ENCODE assay signal across 9 cellular contexts in the genomic region with DNA sequence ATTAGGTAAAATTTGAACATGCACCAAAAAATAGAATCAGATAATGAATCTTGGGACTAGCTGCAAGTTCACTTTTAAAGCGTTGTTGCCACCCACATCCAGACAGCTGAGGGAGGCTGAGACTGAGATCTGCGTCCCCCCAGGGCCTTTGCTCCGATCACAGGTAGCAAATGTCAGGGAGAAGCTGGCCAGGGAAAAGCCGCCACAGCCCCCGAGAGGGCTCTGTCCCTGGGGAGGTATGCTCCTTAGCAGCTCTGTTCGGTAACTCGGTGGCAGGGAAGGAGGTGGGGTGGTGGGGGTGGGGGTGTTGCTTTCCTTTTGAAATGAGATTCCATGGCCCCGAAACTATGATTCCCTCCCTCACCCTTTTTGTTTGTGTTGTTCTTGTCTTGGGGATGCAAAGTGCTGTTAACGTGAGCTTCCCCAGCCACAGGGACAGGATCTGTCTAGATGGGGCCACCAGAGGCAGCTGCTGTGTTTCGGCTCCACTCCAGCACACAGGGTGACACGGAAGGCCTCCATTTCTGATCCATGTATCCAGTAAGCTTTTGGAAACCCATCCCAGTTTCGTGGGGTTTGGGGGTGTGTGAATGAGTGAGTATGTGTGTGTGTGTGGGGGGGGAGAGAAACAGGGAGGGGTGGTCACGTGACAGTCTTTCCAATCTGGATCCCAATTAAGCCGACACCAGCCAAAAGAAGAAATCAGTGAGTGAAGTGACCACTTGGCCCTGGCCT. TPM values are rescaled to one million over a fixed set of nuclear protein-coding genes. Genes with fewer than 3 reads are reported as not detected.
DNase-seq lines count a peak whose midpoint lies in the region; ATAC-seq, FAIRE-seq and TF ChIP-seq lines count a peak whose summit lies in the region.
"Had no signal": no experiment of that assay in that cellular context is flagged by ENCODE, and none has a peak within 500 bp of the region (broad histone marks: within the 10 kb centered on the region; RNA-seq: fewer than 3 reads in every experiment).

No MANE protein-coding gene starts in this region.

- H3K4me1 Mint-ChIP-seq in T-helper 1 cell treated with Interleukin-12 subunit alpha and Interleukin-12 subunit beta and Interleukin-4 antibody, amounts not matched to agents 30 μg/mL and 1 μg/mL, for 36 hours (ENCODE audit: low read depth) = no peaks in the 10 kb centered on the region
- H3K4me1 Mint-ChIP-seq in naive thymus-derived CD4-positive, alpha-beta T cell = peaks cover 0 to 11% (median 5%) of the 10 kb centered on the region in 7 donors

- H3K9ac ChIP-seq in keratinocyte (ENCODE audit: control insufficient read depth, extremely low read depth, insufficient read depth, low read length) (no peak overlapping the region), stomach smooth muscle (ENCODE audit: low read length in 2 of 2) (no peak overlapping the region)

- peak overlapping the region in 3 of 4 donors; percentile 38 to 71 (median 63) for H3K27ac ChIP-seq in body of pancreas
- H3K27ac ChIP-seq in keratinocyte (ENCODE audit: control insufficient read depth, insufficient read depth, low read length) = no peak overlapping the region
- H3K27ac ChIP-seq in stomach smooth muscle (ENCODE audit: low read length) = no peak overlapping the region
- no peak overlapping the region for H3K27ac ChIP-seq in naive thymus-derived CD4-positive, alpha-beta T cell (ENCODE audit: low read depth, low read length)

- H3K27me3 Mint-ChIP-seq in T-helper 1 cell treated with Interleukin-12 subunit alpha and Interleukin-12 subunit beta and Interleukin-4 antibody, amounts not matched to agents 30 μg/mL and 1 μg/mL, for 36 hours (ENCODE audit: low read depth) = peaks cover 79% of the 10 kb centered on the region
- peaks cover 67 to 82% (median 75%) of the 10 kb centered on the region in 5 donors for H3K27me3 Mint-ChIP-seq in naive thymus-derived CD4-positive, alpha-beta T cell

- POLR2A ChIA-PET in naive thymus-derived CD4-positive, alpha-beta T cell (lab: Charles Lee) = no interaction called here

- H3K9me3 ChIP-seq in body of pancreas (no peaks in the 10 kb centered on the region), keratinocyte (ENCODE audit: control insufficient read depth, low read depth, low read length) (no peaks in the 10 kb centered on the region), stomach smooth muscle (ENCODE audit: control insufficient read depth in 2 of 2, low read length in 2 of 2) (no peaks in the 10 kb centered on the region)
- no peaks in the 10 kb centered on the region for H3K9me3 ChIP-seq in naive thymus-derived CD4-positive, alpha-beta T cell (ENCODE audit: control insufficient read depth in 2 of 3, low read length in 3 of 3)

- H3K79me2 ChIP-seq in keratinocyte (ENCODE audit: control insufficient read depth, insufficient read depth, low read length) = no peaks in the 10 kb centered on the region

- H3K4me3 Mint-ChIP-seq in T-helper 1 cell treated with Interleukin-12 subunit alpha and Interleukin-12 subunit beta and Interleukin-4 antibody, amounts not matched to agents 30 μg/mL and 1 μg/mL, for 36 hours = peak overlapping the region; percentile 14
- H3K4me3 Mint-ChIP-seq in naive thymus-derived CD4-positive, alpha-beta T cell = peak overlapping the region in 5 of 10 donors; percentile 24 to 55 (median 38)

- peak overlapping the region; percentile 75 for H3K4me2 ChIP-seq in keratinocyte (ENCODE audit: control insufficient read depth, extremely low read depth, insufficient read depth, low read depth, low read length)

- H3K27ac Mint-ChIP-seq in T-helper 1 cell treated with Interleukin-12 subunit alpha and Interleukin-12 subunit beta and Interleukin-4 antibody, amounts not matched to agents 30 μg/mL and 1 μg/mL, for 36 hours = no peak overlapping the region
- no peak overlapping the region for H3K27ac Mint-ChIP-seq in naive thymus-derived CD4-positive, alpha-beta T cell

- peaks cover 18% of the 10 kb centered on the region for H3K4me1 ChIP-seq in body of pancreas
- H3K4me1 ChIP-seq in keratinocyte (ENCODE audit: control insufficient read depth, extremely low read depth, insufficient read depth, low read length) = peaks cover 6% of the 10 kb centered on the region
- peaks cover 18% of the 10 kb centered on the region for H3K4me1 ChIP-seq in stomach smooth muscle (ENCODE audit: control insufficient read depth, insufficient read depth, low read length)
- no peaks in the 10 kb centered on the region for H3K4me1 ChIP-seq in naive thymus-derived CD4-positive, alpha-beta T cell (ENCODE audit: control insufficient read depth in 2 of 2, insufficient read depth in 2 of 2, low read length in 2 of 2)

- TF ChIP-seq CTCF in body of pancreas (IDR thresholded peaks at IDR 0.05) (no peak), keratinocyte (optimal IDR thresholded peaks at IDR 0.05 in 1 of 3, IDR thresholded peaks at IDR 0.05 in 1 of 3, conservative IDR thresholded peaks at IDR 0.05 in 1 of 3; ENCODE audit: extremely low read depth in 1 of 3, insufficient read depth in 2 of 3, low read length in 3 of 3) (no peak)

- 19 to 30% methylated on average over 10 to 14 of the region's 14 CpGs for WGBS in body of pancreas, 2 donors

- H3K36me3 ChIP-seq in body of pancreas (replicated peaks in 1 of 2; ENCODE audit: insufficient read depth in 1 of 2, low read depth in 2 of 2) = no peaks in the 10 kb centered on the region
- no peaks in the 10 kb centered on the region for H3K36me3 ChIP-seq in keratinocyte (ENCODE audit: control insufficient read depth in 2 of 2, extremely low read depth in 1 of 2, insufficient read depth in 2 of 2, low read length in 2 of 2)
- no peaks in the 10 kb centered on the region for H3K36me3 ChIP-seq in stomach smooth muscle (ENCODE audit: control insufficient read depth in 2 of 2, insufficient read depth in 2 of 2, low read length in 2 of 2)
- no peaks in the 10 kb centered on the region for H3K36me3 ChIP-seq in naive thymus-derived CD4-positive, alpha-beta T cell (ENCODE audit: control insufficient read depth in 2 of 3, insufficient read depth in 3 of 3, low read length in 3 of 3)

- H3K36me3 Mint-ChIP-seq in T-helper 1 cell treated with Interleukin-12 subunit alpha and Interleukin-12 subunit beta and Interleukin-4 antibody, amounts not matched to agents 30 μg/mL and 1 μg/mL, for 36 hours (ENCODE audit: low read depth) = no peaks in the 10 kb centered on the region
- H3K36me3 Mint-ChIP-seq in naive thymus-derived CD4-positive, alpha-beta T cell = peaks cover 0 to 3% (median 1%) of the 10 kb centered on the region in 5 donors

- intact Hi-C loops in body of pancreas (cut with DNase I) = no loop called here
- intact Hi-C loops in naive thymus-derived CD4-positive, alpha-beta T cell (cut with micrococcal nuclease) = no loop called here

- dilution Hi-C loops in keratinocyte (cut with MboI; ENCODE audit: extremely low pct_ligation_motif_present, low sequenced_read_pairs) = no loop called here

- no peak for DNase-seq in T-helper 1 cell
- peak in 1 of 4 donors; percentile 26 for DNase-seq in body of pancreas
- DNase-seq in keratinocyte (ENCODE audit: low read depth, low spot score) = no peak
- DNase-seq in naive thymus-derived CD4-positive, alpha-beta T cell = no peak
- DNase-seq: AML-193 had no signal

- H2AFZ ChIP-seq in keratinocyte (ENCODE audit: control insufficient read depth, low read length) = no peak overlapping the region

- ATAC-seq in body of pancreas (peak; percentile 37), HG02623 (IDR thresholded peaks at IDR 0.05; ENCODE audit: unreplicated experiment) (no peak), HG02642 (IDR thresholded peaks at IDR 0.05; ENCODE audit: poor library complexity, unreplicated experiment) (no peak)
- no peak for ATAC-seq in naive thymus-derived CD4-positive, alpha-beta T cell

- no peaks in the 10 kb centered on the region for H4K20me1 ChIP-seq in keratinocyte (ENCODE audit: control insufficient read depth, extremely low read depth, insufficient read depth, low read length)

- TF ChIP-seq POLR2A in body of pancreas (IDR thresholded peaks at IDR 0.05) = no peak

- H3K27me3 ChIP-seq in body of pancreas (no peaks in the 10 kb centered on the region), keratinocyte (ENCODE audit: control insufficient read depth, extremely low read depth, insufficient read depth, low read length) (peaks cover 61% of the 10 kb centered on the region), stomach smooth muscle (ENCODE audit: control insufficient read depth in 1 of 2, insufficient read depth in 2 of 2, low read length in 2 of 2) (peaks cover 39 to 47% of the 10 kb centered on the region in 2 donors)
- peaks cover 0 to 9% of the 10 kb centered on the region in 2 donors for H3K27me3 ChIP-seq in naive thymus-derived CD4-positive, alpha-beta T cell (ENCODE audit: control insufficient read depth in 2 of 2, insufficient read depth in 2 of 2, low read length in 2 of 2)

- H3K4me3 ChIP-seq in body of pancreas (peak overlapping the region in 1 of 2 donors; percentile 34), keratinocyte (ENCODE audit: control insufficient read depth in 2 of 3, extremely low read depth in 1 of 3, insufficient read depth in 2 of 3, low read depth in 1 of 3, low read length in 3 of 3) (peak overlapping the region; percentile 26 to 53 (median 29)), stomach smooth muscle (ENCODE audit: low read length in 2 of 2) (peak overlapping the region; percentile 43 to 67)
- H3K4me3 ChIP-seq in naive thymus-derived CD4-positive, alpha-beta T cell (ENCODE audit: low read length) = no peak overlapping the region

- FAIRE-seq in keratinocyte (lab: Jason Lieb, UNC) = no peak

- no peaks in the 10 kb centered on the region for H3K9me3 Mint-ChIP-seq in T-helper 1 cell treated with Interleukin-12 subunit alpha and Interleukin-12 subunit beta and Interleukin-4 antibody, amounts not matched to agents 30 μg/mL and 1 μg/mL, for 36 hours
- peaks cover 0 to 4% (median 0%) of the 10 kb centered on the region in 11 donors for H3K9me3 Mint-ChIP-seq in naive thymus-derived CD4-positive, alpha-beta T cell

- H3K9me1 ChIP-seq in keratinocyte (ENCODE audit: control insufficient read depth, extremely low read depth, insufficient read depth, low read length) = no peaks in the 10 kb centered on the region

- CTCF ChIA-PET in naive thymus-derived CD4-positive, alpha-beta T cell (lab: Charles Lee) = no interaction called here

RNA-seq across cellular contexts. Expression of a gene that starts 1.1 kb away (rescaled TPM):
- 1 to 10 TPM; 3.0 to 4.7 TPM for total RNA-seq in body of pancreas
- 0.07 to 0.13 TPM (median 0.10 TPM) in 3 replicates for polyA plus RNA-seq in keratinocyte
- polyA plus RNA-seq in keratinocyte (2011; ENCODE audit: low read depth) = 0.16 TPM
- polyA plus RNA-seq in keratinocyte (2011; cell fraction: cytosol; rRNA removed) = 0.04 and 0.06 TPM in 2 replicates
- 0.37 and 0.44 TPM in 2 replicates for polyA plus RNA-seq in keratinocyte (2011; cell fraction: nucleus; rRNA removed)
- polyA plus RNA-seq in keratinocyte (2012; ENCODE audit: low replicate concordance) = 0.10 and 0.56 TPM in 2 replicates
- 0.07 to 0.46 TPM (median 0.13 TPM) in 3 replicates for polyA minus RNA-seq in keratinocyte
- not detected for polyA minus RNA-seq in keratinocyte (2011; cell fraction: cytosol; rRNA and poly(A)+ RNA removed)
- polyA minus RNA-seq in keratinocyte (2011; cell fraction: nucleus; rRNA and poly(A)+ RNA removed) = 0.11 and 0.70 TPM in 2 replicates
- total RNA-seq in naive thymus-derived CD4-positive, alpha-beta T cell = 1 to 10 TPM in 1 of 5 experiments, under 1 TPM in 4; 0.24 to 1.3 (median 0.34) TPM
- polyA plus RNA-seq in naive thymus-derived CD4-positive, alpha-beta T cell = under 1 TPM; 0.04 to 0.25 TPM

Comparison
In these comparisons a context has a peak if more than half of its experiments do, and no peak if none do; other contexts are left out.
1. H3K27ac ChIP-seq: peak in body of pancreas (3 of 4); none in keratinocyte (single experiment), stomach smooth muscle (single experiment) and naive thymus-derived CD4-positive, alpha-beta T cell (single experiment).